Comparison of ENCODE assay signal across 8 cellular contexts in genomic region chr5:135578685-135579341, GRCh38. TPM values are rescaled to one million over a fixed set of nuclear protein-coding genes. Genes with fewer than 3 reads are reported as not detected.
DNase-seq lines count a peak whose midpoint lies in the region; ATAC-seq and TF ChIP-seq lines count a peak whose summit lies in the region.

A gene with protein sequence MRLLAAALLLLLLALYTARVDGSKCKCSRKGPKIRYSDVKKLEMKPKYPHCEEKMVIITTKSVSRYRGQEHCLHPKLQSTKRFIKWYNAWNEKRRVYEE (minus strand): TSS chr5:135578991. CDS start chr5:135578778, 213 bp downstream.

- no peak for TF ChIP-seq CTCF in foreskin keratinocyte (conservative IDR thresholded peaks at IDR 0.05)

- peak within 1 kb of the TSS; percentile 67 for H3K9ac ChIP-seq in HUES6 (ENCODE audit: low read length)
- H3K9ac ChIP-seq in trophoblast cell (ENCODE audit: low read length), result no peak within 1 kb of the TSS

- H3K4me1 ChIP-seq in HUES6 (ENCODE audit: control insufficient read depth, insufficient read depth, low read length) (peaks cover 33% of the 10 kb centered on the region), foreskin keratinocyte (no peaks in the 10 kb centered on the region), trophoblast cell (ENCODE audit: control insufficient read depth in 1 of 2, insufficient read depth in 2 of 2, low read length in 2 of 2) (peaks cover 3 to 10% of the 10 kb centered on the region in 2 experiments)

- no peak within 1 kb of the TSS for H3K23ac ChIP-seq in trophoblast cell (ENCODE audit: low read length)

- DNase-seq in T1000 (lab: John Stamatoyannopoulos, UW) (peak; percentile 46), foreskin keratinocyte (peak in 1 of 2 donors; percentile 78), trophoblast cell (peak in 1 of 2 donors; percentile 23)

- no CpG with 5 or more reads among the region's 68 CpGs for WGBS in trophoblast cell (ENCODE audit: extremely low coverage, insufficient coverage, insufficient read length)

- peak; percentile 86 for ATAC-seq in foreskin keratinocyte
- ATAC-seq in GM19035 (IDR thresholded peaks at IDR 0.05; ENCODE audit: unreplicated experiment), result no peak
- no peak for ATAC-seq in GM18520 (IDR thresholded peaks at IDR 0.05; ENCODE audit: unreplicated experiment)
- ATAC-seq in GM18909 (IDR thresholded peaks at IDR 0.05; ENCODE audit: poor library complexity, unreplicated experiment), result no peak
- ATAC-seq in GM21360 (IDR thresholded peaks at IDR 0.05; ENCODE audit: unreplicated experiment), result no peak

- peak within 1 kb of the TSS; percentile 30 for H3K18ac ChIP-seq in trophoblast cell (ENCODE audit: low read length)

- H2AFZ ChIP-seq in trophoblast cell (ENCODE audit: insufficient read depth, low read length, poor library complexity), result peak within 1 kb of the TSS; percentile 17

- no peak within 1 kb of the TSS for H3K14ac ChIP-seq in trophoblast cell (ENCODE audit: low read length)

- H3K4me2 ChIP-seq in trophoblast cell (ENCODE audit: low read length), result peak within 1 kb of the TSS; percentile 63

- H4K12ac ChIP-seq in trophoblast cell (ENCODE audit: low read depth, low read length), result no peak within 1 kb of the TSS

- no peak within 1 kb of the TSS for H4K91ac ChIP-seq in trophoblast cell (ENCODE audit: low read depth, low read length)

- H3K4me3 ChIP-seq in HUES6 (ENCODE audit: low read depth, low read length), result peak within 1 kb of the TSS; percentile 76
- peak within 1 kb of the TSS; percentile 62 for H3K4me3 ChIP-seq in trophoblast cell (ENCODE audit: low read depth, low read length)

- no peak within 1 kb of the TSS for H2BK120ac ChIP-seq in trophoblast cell (ENCODE audit: insufficient read depth, low read length, poor library complexity)

- no peak within 1 kb of the TSS for H2BK12ac ChIP-seq in trophoblast cell (ENCODE audit: low read length)

- no peaks in the 10 kb centered on the region; the same call in 1 of the 2 replicates for H3K36me3 ChIP-seq in HUES6 (ENCODE audit: control insufficient read depth, insufficient read depth, low read length)
- H3K36me3 ChIP-seq in trophoblast cell (ENCODE audit: control insufficient read depth in 1 of 2, insufficient read depth in 2 of 2, low read length in 2 of 2), result no peaks in the 10 kb centered on the region

- H4K8ac ChIP-seq in trophoblast cell (ENCODE audit: low read depth, low read length), result no peak within 1 kb of the TSS

- H3K27me3 ChIP-seq in HUES6 (ENCODE audit: control insufficient read depth, insufficient read depth, low read length) (peaks cover 86% of the 10 kb centered on the region), foreskin keratinocyte (peaks cover 74% of the 10 kb centered on the region), trophoblast cell (ENCODE audit: insufficient read depth, low read length) (peaks cover 23% of the 10 kb centered on the region)

- H3K4ac ChIP-seq in trophoblast cell (ENCODE audit: low read depth, low read length), result no peak within 1 kb of the TSS

- no peak within 1 kb of the TSS for H2BK5ac ChIP-seq in trophoblast cell (ENCODE audit: low read depth, low read length, poor library complexity)

- no peak within 1 kb of the TSS for H2AK5ac ChIP-seq in trophoblast cell (ENCODE audit: low read length)

- H3K27ac ChIP-seq in HUES6 (ENCODE audit: low read depth, low read length) (no peak within 1 kb of the TSS), foreskin keratinocyte (no peak within 1 kb of the TSS), trophoblast cell (ENCODE audit: low read depth, low read length) (no peak within 1 kb of the TSS)

- no peaks in the 10 kb centered on the region for H3K79me2 ChIP-seq in trophoblast cell (ENCODE audit: control insufficient read depth, insufficient read depth, low read length, poor library complexity)

- no peaks in the 10 kb centered on the region for H3K79me1 ChIP-seq in trophoblast cell (ENCODE audit: low read length)

- H3K9me3 ChIP-seq in HUES6 (ENCODE audit: control insufficient read depth, insufficient read depth, low read depth, low read length) (no peaks in the 10 kb centered on the region), trophoblast cell (ENCODE audit: insufficient read depth, low read depth, low read length) (peaks cover 4% of the 10 kb centered on the region)

RNA-seq across cellular contexts. Expression of the gene that starts here (rescaled TPM):
- total RNA-seq in foreskin keratinocyte, result 0.42 and 0.44 TPM in 2 replicates
- polyA plus RNA-seq in foreskin keratinocyte, result 0.48 and 0.57 TPM in 2 replicates
- polyA plus RNA-seq in trophoblast cell (2013), result 102 and 105 TPM in 2 replicates

Comparison
In these comparisons a context has a peak if more than half of its experiments do, and no peak if none do; other contexts are left out.
1. Peak in ATAC-seq in foreskin keratinocyte; RNA of the gene not detected or under 1 TPM.